10 cellular contexts compared by ENCODE assay signal in the genomic region with DNA sequence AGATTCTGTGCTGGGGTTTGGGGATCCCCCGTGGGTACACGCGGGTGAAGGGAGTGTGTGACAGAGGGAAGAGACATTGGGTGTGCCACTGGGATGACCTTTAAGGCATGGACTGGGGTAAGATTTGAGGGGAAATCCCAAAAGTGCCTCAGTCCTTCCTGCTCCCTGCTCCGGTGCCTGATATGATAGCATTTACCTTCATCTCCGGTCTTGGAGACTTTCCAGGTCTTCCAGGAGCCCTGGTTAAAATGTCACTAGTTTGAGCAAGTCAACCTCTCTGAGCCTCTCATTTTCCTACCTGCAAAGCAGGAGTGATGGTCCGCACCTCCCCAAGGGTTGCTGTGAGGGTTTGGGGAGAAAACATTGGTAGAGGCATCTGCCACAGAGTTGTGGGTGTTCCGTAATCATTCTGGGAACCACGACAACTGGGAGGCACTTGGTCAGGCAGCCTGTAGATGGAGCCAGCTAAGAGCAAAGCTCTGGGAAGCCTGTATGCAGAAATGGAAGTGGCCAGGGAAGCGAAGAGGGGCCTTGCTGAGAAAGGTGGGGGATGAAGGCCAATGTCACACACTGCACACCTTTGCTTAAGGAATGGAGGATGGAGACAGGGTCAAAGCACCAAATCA. TPM values are rescaled to one million over a fixed set of nuclear protein-coding genes. Genes with fewer than 3 reads are reported as not detected.
A peak's percentile ranks its signal among the peaks of the same experiment; 100 is the strongest.
DNase-seq lines count a peak whose midpoint lies in the region; ATAC-seq, FAIRE-seq and TF ChIP-seq lines count a peak whose summit lies in the region.
"Had no signal": no experiment of that assay in that cellular context is flagged by ENCODE, and none has a peak within 500 bp of the region (broad histone marks: within the 10 kb centered on the region; RNA-seq: fewer than 3 reads in every experiment).

No MANE protein-coding gene starts in this region.

- TF ChIP-seq CTCF in AG09309 (IDR thresholded peaks at IDR 0.05; ENCODE audit: control insufficient read depth, insufficient read depth, low read depth, low read length, missing control alignments) (peak; percentile 30), brain microvascular endothelial cell (IDR thresholded peaks at IDR 0.05; ENCODE audit: low read depth, low read length, missing control alignments) (peak; percentile 69), keratinocyte (optimal IDR thresholded peaks at IDR 0.05 in 1 of 3, IDR thresholded peaks at IDR 0.05 in 1 of 3, conservative IDR thresholded peaks at IDR 0.05 in 1 of 3; ENCODE audit: extremely low read depth in 1 of 3, insufficient read depth in 2 of 3, low read length in 3 of 3) (peak in 2 of 3 experiments; percentile 51 to 53)

- H3K4me1 Mint-ChIP-seq in activated CD4-positive, alpha-beta memory T cell treated with anti-CD3 and anti-CD28 coated beads for 36 hours (ENCODE audit: low read depth), result no peaks in the 10 kb centered on the region

- no peaks in the 10 kb centered on the region for H3K36me3 Mint-ChIP-seq in activated CD4-positive, alpha-beta memory T cell treated with anti-CD3 and anti-CD28 coated beads for 36 hours

- H3K4me3 ChIP-seq in AG09309 (ENCODE audit: control insufficient read depth, low read depth, low read length), result no peak overlapping the region
- H3K4me3 ChIP-seq in brain microvascular endothelial cell (ENCODE audit: low read depth, low read length), result no peak overlapping the region
- H3K4me3 ChIP-seq in keratinocyte (ENCODE audit: control insufficient read depth in 2 of 3, extremely low read depth in 1 of 3, insufficient read depth in 2 of 3, low read depth in 1 of 3, low read length in 3 of 3), result no peak overlapping the region
- H3K4me3 ChIP-seq: pancreas had no signal

- H3K27me3 ChIP-seq in brain microvascular endothelial cell (replicated peaks), result no peaks in the 10 kb centered on the region
- H3K27me3 ChIP-seq in keratinocyte (ENCODE audit: control insufficient read depth, extremely low read depth, insufficient read depth, low read length), result peaks cover 24% of the 10 kb centered on the region
- H3K27me3 ChIP-seq: pancreas had no signal

- H3K4me1 ChIP-seq in keratinocyte (ENCODE audit: control insufficient read depth, extremely low read depth, insufficient read depth, low read length), result no peaks in the 10 kb centered on the region
- H3K4me1 ChIP-seq: pancreas had no signal

- in situ Hi-C loops in brain microvascular endothelial cell (cut with HindIII; ENCODE audit: low pct_ligation_motif_present, low sequenced_read_pairs), result no loop called here

- H3K27me3 Mint-ChIP-seq in activated CD4-positive, alpha-beta memory T cell treated with anti-CD3 and anti-CD28 coated beads for 36 hours, result peaks cover 14% of the 10 kb centered on the region

- no peak overlapping the region for H3K27ac Mint-ChIP-seq in activated CD4-positive, alpha-beta memory T cell treated with anti-CD3 and anti-CD28 coated beads for 36 hours

- dilution Hi-C loops in keratinocyte (cut with MboI; ENCODE audit: extremely low pct_ligation_motif_present, low sequenced_read_pairs), result no loop called here

- no peaks in the 10 kb centered on the region for H4K20me1 ChIP-seq in keratinocyte (ENCODE audit: control insufficient read depth, extremely low read depth, insufficient read depth, low read length)

- no peak overlapping the region for H3K27ac ChIP-seq in brain microvascular endothelial cell
- H3K27ac ChIP-seq in keratinocyte (ENCODE audit: control insufficient read depth, insufficient read depth, low read length), result no peak overlapping the region
- H3K27ac ChIP-seq: pancreas had no signal

- no peak for FAIRE-seq in keratinocyte (lab: Jason Lieb, UNC)
- FAIRE-seq: pancreas had no signal

- no peak for DNase-seq in AG09309 (ENCODE audit: low read depth)
- peak; percentile 61 for DNase-seq in HuH-7 (ENCODE audit: low spot score)
- DNase-seq in brain microvascular endothelial cell, result peak; percentile 22
- no peak for DNase-seq in keratinocyte (ENCODE audit: low read depth, low spot score)
- DNase-seq in NCI-H2029 treated with DMSO at 0.1 percent for 48 hours (lab: John Stamatoyannopoulos, UW), result no peak
- no peak for DNase-seq in activated CD4-positive, alpha-beta memory T cell treated with anti-CD3 and anti-CD28 coated beads for 36 hours
- DNase-seq: activated T-cell treated with anti-CD3 and anti-CD28 coated beads, Interleukin-2, amount 50 U/mL, for 48 hours; pancreas had no signal

- no peaks in the 10 kb centered on the region for H3K9me3 Mint-ChIP-seq in activated CD4-positive, alpha-beta memory T cell treated with anti-CD3 and anti-CD28 coated beads for 36 hours

- H3K9me3 ChIP-seq in keratinocyte (ENCODE audit: control insufficient read depth, low read depth, low read length), result no peaks in the 10 kb centered on the region
- H3K9me3 ChIP-seq: pancreas had no signal

- H3K9me1 ChIP-seq in keratinocyte (ENCODE audit: control insufficient read depth, extremely low read depth, insufficient read depth, low read length), result no peaks in the 10 kb centered on the region

- ATAC-seq in GM19452 (IDR thresholded peaks at IDR 0.05; ENCODE audit: unreplicated experiment), result no peak
- ATAC-seq in GM18873 (IDR thresholded peaks at IDR 0.05; ENCODE audit: low FRiP score, unreplicated experiment), result no peak

- H3K4me2 ChIP-seq in keratinocyte (ENCODE audit: control insufficient read depth, extremely low read depth, insufficient read depth, low read depth, low read length), result no peak overlapping the region

- H2AFZ ChIP-seq in keratinocyte (ENCODE audit: control insufficient read depth, low read length), result no peak overlapping the region

- no peak overlapping the region for H3K9ac ChIP-seq in keratinocyte (ENCODE audit: control insufficient read depth, extremely low read depth, insufficient read depth, low read length)

- no peaks in the 10 kb centered on the region for H3K79me2 ChIP-seq in keratinocyte (ENCODE audit: control insufficient read depth, insufficient read depth, low read length)

- CTCF ChIA-PET in activated CD4-positive, alpha-beta memory T cell treated with anti-CD3 and anti-CD28 coated beads for 36 hours (lab: Charles Lee), result no interaction called here

- H3K36me3 ChIP-seq in brain microvascular endothelial cell (replicated peaks) (no peaks in the 10 kb centered on the region), keratinocyte (ENCODE audit: control insufficient read depth in 2 of 2, extremely low read depth in 1 of 2, insufficient read depth in 2 of 2, low read length in 2 of 2) (no peaks in the 10 kb centered on the region)
- H3K36me3 ChIP-seq: pancreas had no signal

- no peak overlapping the region for H3K4me3 Mint-ChIP-seq in activated CD4-positive, alpha-beta memory T cell treated with anti-CD3 and anti-CD28 coated beads for 36 hours

- POLR2A ChIA-PET in activated CD4-positive, alpha-beta memory T cell treated with anti-CD3 and anti-CD28 coated beads for 36 hours (lab: Charles Lee), result no interaction called here

- intact Hi-C loops in activated CD4-positive, alpha-beta memory T cell treated with anti-CD3 and anti-CD28 coated beads for 36 hours (cut with micrococcal nuclease), result no loop called here

RNA-seq across cellular contexts. Expression of gene KIF23, which starts 33.9 kb away (rescaled TPM):
- polyA plus RNA-seq in keratinocyte, result 8.3 to 28.8 TPM (median 28.2 TPM) in 3 replicates
- polyA plus RNA-seq in keratinocyte (2011; ENCODE audit: low read depth), result 4.1 TPM
- polyA plus RNA-seq in keratinocyte (2011; cell fraction: cytosol; rRNA removed), result 8.5 and 9.4 TPM in 2 replicates
- polyA plus RNA-seq in keratinocyte (2011; cell fraction: nucleus; rRNA removed), result 19.7 and 27.7 TPM in 2 replicates
- 1.4 and 20.5 TPM in 2 replicates for polyA plus RNA-seq in keratinocyte (2012; ENCODE audit: low replicate concordance)
- polyA minus RNA-seq in keratinocyte, result 3.5 to 29.8 TPM (median 12.2 TPM) in 3 replicates
- polyA minus RNA-seq in keratinocyte (2011; cell fraction: cytosol; rRNA and poly(A)+ RNA removed), result 4.8 TPM
- 5.2 and 13.7 TPM in 2 replicates for polyA minus RNA-seq in keratinocyte (2011; cell fraction: nucleus; rRNA and poly(A)+ RNA removed)
- total RNA-seq in activated CD4-positive, alpha-beta memory T cell treated with anti-CD3 and anti-CD28 coated beads for 36 hours, result 10 to 100 TPM; 55.6 to 63.1 TPM

Comparison
In these comparisons a context has a peak if more than half of its experiments do, and no peak if none do; other contexts are left out.
1. DNase-seq: peak in HuH-7 (single experiment) and brain microvascular endothelial cell (single experiment); none in AG09309 (single experiment), keratinocyte (single experiment), NCI-H2029 treated with DMSO at 0.1 percent for 48 hours (single experiment) and activated CD4-positive, alpha-beta memory T cell treated with anti-CD3 and anti-CD28 coated beads for 36 hours (single experiment).
2. Peak in every context shown above with its lines, with median percentiles within 50 percentile points of each other: CTCF ChIP-seq.